Comparison of ENCODE assay signal across 21 cellular contexts in the genomic region with DNA sequence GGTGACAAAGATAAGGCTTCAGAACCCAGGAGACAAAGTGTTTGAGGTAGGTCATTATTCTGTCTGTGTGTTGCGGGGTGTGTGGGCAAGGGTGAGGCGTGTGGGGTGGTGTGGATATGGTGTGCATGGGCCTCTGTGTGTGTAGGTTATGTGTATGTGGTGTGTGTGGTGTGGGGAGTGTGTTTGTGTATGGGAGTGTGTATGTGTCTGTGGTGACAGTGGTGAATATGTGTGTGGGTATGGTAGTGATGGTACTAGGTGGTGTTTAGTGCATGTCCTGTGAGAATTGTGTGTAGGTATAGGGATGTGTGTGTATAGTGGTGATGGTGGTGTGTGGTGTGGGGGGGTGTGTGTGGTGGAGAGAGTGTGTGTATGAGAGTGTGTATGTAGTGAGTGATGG. TPM values are rescaled to one million over a fixed set of nuclear protein-coding genes. Genes with fewer than 3 reads are reported as not detected.
DNase-seq lines count a peak whose midpoint lies in the region; ATAC-seq, FAIRE-seq and TF ChIP-seq lines count a peak whose summit lies in the region.
"Had no signal": no experiment of that assay in that cellular context is flagged by ENCODE, and none has a peak within 500 bp of the region (broad histone marks: within the 10 kb centered on the region; RNA-seq: fewer than 3 reads in every experiment).

No MANE protein-coding gene starts in this region.

- H2BK15ac ChIP-seq in mesendoderm (replicated peaks; ENCODE audit: low read depth), result no peak overlapping the region

- peak overlapping the region; percentile 47 for H3K56ac ChIP-seq in mesendoderm (ENCODE audit: low read length)

- no peak overlapping the region for H3K9ac ChIP-seq in mesendoderm (ENCODE audit: low read length)

- CTCF ChIA-PET in Caco-2 (lab: Charles Lee), result interaction anchor here (0.9 kb wide), 1 partner anchor 21 kb away, joined by 3 read pairs; no protein-coding TSS in a partner anchor

- H3K4me3 Mint-ChIP-seq in Caco-2 (ENCODE audit: unreplicated experiment) (no peak overlapping the region), CD14-positive monocyte (no peak overlapping the region)
- H3K4me3 Mint-ChIP-seq: CD4-positive, alpha-beta memory T cell; GM23338 had no signal

- no peak overlapping the region for H4K8ac ChIP-seq in mesendoderm (ENCODE audit: low read depth, low read length)

- no peaks in the 10 kb centered on the region for H3K27me3 Mint-ChIP-seq in Caco-2 (ENCODE audit: insufficient read depth, unreplicated experiment)
- no peaks in the 10 kb centered on the region for H3K27me3 Mint-ChIP-seq in CD14-positive monocyte (ENCODE audit: low read depth in 3 of 3)

- DNase-seq in Caco-2 (no peak), SJCRH30 (no peak), mesendoderm (no peak), pancreas (no peak), nucleus accumbens (lab: John Stamatoyannopoulos, UW) (no peak), CD14-positive monocyte (ENCODE audit: low spot score) (no peak)
- DNase-seq in activated CD4-positive, alpha-beta T cell treated with anti-CD3 and anti-CD28 coated beads, Interleukin-2, amount 50 U/mL, for 1 hour, result no peak
- DNase-seq: Calu3; CD4-positive, alpha-beta memory T cell; EL; NCI-H1048; NCI-H1436; NCI-H226; NCI-H524 treated with DMSO at 0.1 percent for 48 hours; PC-3 had no signal

- no peak overlapping the region for H2BK5ac ChIP-seq in mesendoderm (ENCODE audit: low read length)

- no peak overlapping the region for H2BK120ac ChIP-seq in mesendoderm (ENCODE audit: low read depth, low read length)

- H3K4me1 ChIP-seq in Caco-2, result 0 out of 2 replicates have a peak, but pooled peaks cover 11% of the 10 kb centered on the region
- H3K4me1 ChIP-seq in SJCRH30, result peaks cover 36% of the 10 kb centered on the region
- no peaks in the 10 kb centered on the region for H3K4me1 ChIP-seq in mesendoderm (ENCODE audit: control insufficient read depth, low read depth, low read length)
- H3K4me1 ChIP-seq in pancreas, result peaks cover 0 to 13% (median 0%) of the 10 kb centered on the region in 3 donors
- H3K4me1 ChIP-seq: A549, SJSA1 had no signal

- H3K23ac ChIP-seq in mesendoderm (ENCODE audit: low read length), result no peak overlapping the region

- TF ChIP-seq CTCF in Caco-2 (IDR thresholded peaks at IDR 0.05; ENCODE audit: insufficient read depth in 1 of 2, low read depth in 1 of 2, low read length in 1 of 2, severe bottlenecking in 1 of 2, unreplicated experiment in 1 of 2) (no peak), pancreas (IDR thresholded peaks at IDR 0.05) (no peak), CD14-positive monocyte (IDR thresholded peaks at IDR 0.05) (no peak)

- H3K4me1 Mint-ChIP-seq in Caco-2 (ENCODE audit: low read depth, unreplicated experiment) (peaks cover 31% of the 10 kb centered on the region), CD14-positive monocyte (no peaks in the 10 kb centered on the region)

- H3K27ac Mint-ChIP-seq in Caco-2 (ENCODE audit: unreplicated experiment), result peak overlapping the region; percentile 6
- H3K27ac Mint-ChIP-seq in CD14-positive monocyte, result no peak overlapping the region
- H3K27ac Mint-ChIP-seq: GM23338 had no signal

- H3K9me3 ChIP-seq in Caco-2, result no peaks in the 10 kb centered on the region
- H3K9me3 ChIP-seq in SJCRH30 (replicated peaks), result no peaks in the 10 kb centered on the region
- H3K9me3 ChIP-seq in pancreas, result no peaks in the 10 kb centered on the region
- H3K9me3 ChIP-seq: A549, SJSA1 had no signal

- H3K27me3 ChIP-seq in Caco-2 (replicated peaks; ENCODE audit: control insufficient read depth, insufficient read depth, low read length) (no peaks in the 10 kb centered on the region), SJCRH30 (no peaks in the 10 kb centered on the region), mesendoderm (ENCODE audit: insufficient read depth, low read length, poor library complexity) (no peaks in the 10 kb centered on the region), pancreas (no peaks in the 10 kb centered on the region)
- H3K27me3 ChIP-seq: SJSA1 had no signal

- H3K27ac ChIP-seq in SJCRH30 (peak overlapping the region; percentile 84), mesendoderm (ENCODE audit: low read depth, low read length) (no peak overlapping the region), pancreas (peak overlapping the region; percentile 37 to 84 (median 58))
- H3K27ac ChIP-seq: A549, RWPE1, SJSA1 had no signal

- H3K4me3 ChIP-seq in Caco-2 (ENCODE audit: low read depth, low read length), result no peak overlapping the region
- H3K4me3 ChIP-seq in SJCRH30, result peak overlapping the region; percentile 18; the same call in 1 of the 2 replicates
- no peak overlapping the region for H3K4me3 ChIP-seq in mesendoderm (ENCODE audit: low read length)
- no peak overlapping the region for H3K4me3 ChIP-seq in pancreas
- H3K4me3 ChIP-seq: A549, GM12878, GM23338, SJSA1 had no signal

- intact Hi-C loops in Caco-2 (cut with micrococcal nuclease; ENCODE audit: unreplicated experiment) (no loop called here), pancreas (cut with DNase I) (no loop called here), CD14-positive monocyte (cut with micrococcal nuclease) (no loop called here)

- no peak overlapping the region for H2AK5ac ChIP-seq in mesendoderm (ENCODE audit: low read length)

- no peaks in the 10 kb centered on the region for H3K36me3 ChIP-seq in Caco-2 (ENCODE audit: control insufficient read depth, insufficient read depth, low read length)
- H3K36me3 ChIP-seq in SJCRH30, result no peaks in the 10 kb centered on the region
- H3K36me3 ChIP-seq in mesendoderm (ENCODE audit: control insufficient read depth, insufficient read depth, low read length), result no peaks in the 10 kb centered on the region
- no peaks in the 10 kb centered on the region for H3K36me3 ChIP-seq in pancreas
- H3K36me3 ChIP-seq: SJSA1 had no signal

- no peak overlapping the region for H3K4ac ChIP-seq in mesendoderm (ENCODE audit: low read depth, low read length)

- H4K5ac ChIP-seq in mesendoderm (ENCODE audit: low read length), result no peak overlapping the region

- no peak for ATAC-seq in pancreas
- ATAC-seq: A549, GM12878, GM23338, PC-3 had no signal

- H3K18ac ChIP-seq in mesendoderm (ENCODE audit: low read length), result no peak overlapping the region

- no peaks in the 10 kb centered on the region for H3K79me1 ChIP-seq in mesendoderm (ENCODE audit: low read length)

- POLR2A ChIA-PET in Caco-2 (lab: Charles Lee), result no interaction called here

- no peak overlapping the region for H3K4me2 ChIP-seq in mesendoderm (ENCODE audit: low read length)
- H3K4me2 ChIP-seq: A549, GM23338 had no signal

- H3K9me3 Mint-ChIP-seq in Caco-2 (ENCODE audit: unreplicated experiment) (peaks cover 11% of the 10 kb centered on the region), CD14-positive monocyte (peaks cover 0 to 1% (median 0%) of the 10 kb centered on the region in 7 donors)
- H3K9me3 Mint-ChIP-seq: CD4-positive, alpha-beta memory T cell; GM23338 had no signal

- no peaks in the 10 kb centered on the region for H3K79me2 ChIP-seq in mesendoderm (ENCODE audit: control insufficient read depth, insufficient read depth, low read length)

- no peak for FAIRE-seq in pancreas (lab: Jason Lieb, UNC)
- FAIRE-seq: A549, GM19239 had no signal

- H3K36me3 Mint-ChIP-seq in Caco-2 (ENCODE audit: insufficient read depth, unreplicated experiment) (no peaks in the 10 kb centered on the region), CD14-positive monocyte (peaks cover 0 to 7% of the 10 kb centered on the region in 2 donors)
- H3K36me3 Mint-ChIP-seq: CD4-positive, alpha-beta memory T cell had no signal

- no CpG with 5 or more reads among the region's 2 CpGs for WGBS in mesendoderm (ENCODE audit: extremely low coverage, insufficient coverage, low lambda C conversion rate)
- WGBS in pancreas, 2 donors, result 94 to 99% methylated on average over 2 of the region's 2 CpGs

- no TSS peak for BruUV-seq in Caco-2 (replicated peaks; lab: Mats Ljungman, UMichigan)

RNA-seq across cellular contexts. Expression of a gene that starts 16.2 kb away (rescaled TPM):
- total RNA-seq in Caco-2 (2022), result 16.2 and 18.6 TPM in 2 replicates
- total RNA-seq in SJCRH30 (2014; rRNA removed; shearing (Covaris generic)), result 62.8 and 64.7 TPM in 2 replicates
- 16.0 TPM for polyA plus RNA-seq in mesendoderm (2013, experiment 1 of 2)
- 15.4 TPM for polyA plus RNA-seq in mesendoderm (2013, experiment 2 of 2)
- total RNA-seq in pancreas, result 10 to 100 TPM; 17.1 to 58.5 (median 32.0) TPM
- polyA plus RNA-seq in pancreas, result 10 to 100 TPM; 12.2 to 12.9 TPM
- polyA plus RNA-seq in CD14-positive monocyte, result 1 to 10 TPM in 1 of 2 donors, under 1 TPM in 1; 0.07 to 1.2 TPM
- polyA plus RNA-seq: CD4-positive, alpha-beta memory T cell had no signal
